ENCODE assay signal across 22 cellular contexts in the genomic region with DNA sequence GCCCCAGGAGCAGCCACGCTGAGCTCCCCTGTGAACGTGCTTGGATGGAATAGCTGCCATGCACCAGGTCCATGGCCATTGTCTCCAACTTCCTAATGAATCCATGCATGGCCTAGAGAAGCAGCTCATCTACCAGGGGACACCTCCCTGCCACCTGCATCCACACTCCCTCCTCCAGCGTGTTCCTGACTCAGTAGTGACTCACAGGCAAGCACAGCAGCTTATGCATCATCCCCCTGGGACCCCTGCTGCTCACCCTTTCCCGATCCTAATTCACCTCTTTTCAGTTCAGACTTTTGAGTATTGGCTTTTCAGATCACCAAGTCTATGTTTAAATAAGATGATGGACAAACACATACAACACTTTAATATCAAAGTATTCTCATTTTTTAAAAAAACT. TPM values are rescaled to one million over a fixed set of nuclear protein-coding genes. Genes with fewer than 3 reads are reported as not detected.
A peak's percentile ranks its signal among the peaks of the same experiment; 100 is the strongest.
DNase-seq lines count a peak whose midpoint lies in the region; ATAC-seq, FAIRE-seq and TF ChIP-seq lines count a peak whose summit lies in the region.
"Had no signal": no experiment of that assay in that cellular context is flagged by ENCODE, and none has a peak within 500 bp of the region (broad histone marks: within the 10 kb centered on the region; RNA-seq: fewer than 3 reads in every experiment).

No MANE protein-coding gene starts in this region.

- H3K4me3 ChIP-seq in H1 (ENCODE audit: extremely low read depth in 1 of 4, insufficient read depth in 2 of 4, low read depth in 3 of 4, low read length in 4 of 4) (no peak overlapping the region), tibial artery (no peak overlapping the region)
- H3K4me3 ChIP-seq: coronary artery, Peyer's patch had no signal

- WGBS in H1 (ENCODE audit: extremely low coverage in 1 of 2, insufficient coverage in 1 of 2, insufficient read length in 1 of 2, insufficient replicate concordance in 2 of 2, low coverage in 1 of 2, low lambda C conversion rate in 2 of 2, missing lambda C conversion rate in 1 of 2), 2 experiments: 64% methylated on average over 4 of the region's 4 CpGs; no CpG with 5 or more reads in 1 of the 2 experiments

- no peaks in the 10 kb centered on the region for H3K4me1 Mint-ChIP-seq in progenitor cell of endocrine pancreas (ENCODE audit: low read depth)
- peaks cover 2% of the 10 kb centered on the region for H3K4me1 Mint-ChIP-seq in T-helper 17 cell

- H3K18ac ChIP-seq in H1 (ENCODE audit: extremely low read depth, low read length): no peak overlapping the region

- 0 out of 2 replicates have a peak overlapping the region, but pooled peaks have one; percentile 40 for H2BK15ac ChIP-seq in H1 (ENCODE audit: low read length)

- no peaks in the 10 kb centered on the region for H3K79me2 ChIP-seq in H1 (ENCODE audit: control insufficient read depth in 1 of 2, insufficient read depth in 2 of 2, low read length in 2 of 2)

- H3K36me3 Mint-ChIP-seq in progenitor cell of endocrine pancreas (ENCODE audit: insufficient read depth) (no peaks in the 10 kb centered on the region), T-helper 17 cell (ENCODE audit: low read depth) (no peaks in the 10 kb centered on the region)
- H3K36me3 Mint-ChIP-seq: type B pancreatic cell had no signal

- H3K27me3 ChIP-seq in H1 (replicated peaks in 1 of 4; ENCODE audit: control insufficient read depth in 3 of 4, extremely low read depth in 1 of 4, insufficient read depth in 3 of 4, low read length in 3 of 4) (peaks cover 2 to 19% (median 18%) of the 10 kb centered on the region in 4 experiments), tibial artery (peaks cover 0 to 28% of the 10 kb centered on the region in 2 donors)

- no peak for TF ChIP-seq POLR2A in H1 (IDR thresholded peaks at IDR 0.05; ENCODE audit: control extremely low read depth in 1 of 2, low read depth in 2 of 2, low read length in 2 of 2)

- H2BK5ac ChIP-seq in H1 (ENCODE audit: low read depth, low read length): no peak overlapping the region

- no peaks in the 10 kb centered on the region for H4K20me1 ChIP-seq in H1 (replicated peaks in 1 of 2; ENCODE audit: control insufficient read depth in 1 of 2, insufficient read depth in 2 of 2, low read length in 2 of 2)

- POLR2A ChIA-PET in H1 (lab: Charles Lee; ENCODE audit: partially characterized antibody): interaction anchor here (0.9 kb wide), 1 partner anchor 9 kb away, joined by 3 read pairs; no protein-coding TSS in a partner anchor

- H3K4me3 Mint-ChIP-seq in progenitor cell of endocrine pancreas (ENCODE audit: low read depth): no peak overlapping the region
- H3K4me3 Mint-ChIP-seq in T-helper 17 cell: no peak overlapping the region
- H3K4me3 Mint-ChIP-seq: type B pancreatic cell had no signal

- H3K9me3 Mint-ChIP-seq in progenitor cell of endocrine pancreas (ENCODE audit: low read depth): peaks cover 12% of the 10 kb centered on the region
- H3K9me3 Mint-ChIP-seq: type B pancreatic cell had no signal

- peaks cover 7% of the 10 kb centered on the region; the same call in 1 of the 2 replicates for H3K23me2 ChIP-seq in H1 (ENCODE audit: low read depth, low read length)

- no peak overlapping the region for H2BK20ac ChIP-seq in H1 (ENCODE audit: low read length)

- H3K9me3 ChIP-seq in H1 (ENCODE audit: insufficient read depth in 2 of 2, low read depth in 1 of 2, low read length in 1 of 2): peaks cover 0 to 4% of the 10 kb centered on the region in 2 experiments; a peak in 2 of 4 replicates
- no peaks in the 10 kb centered on the region for H3K9me3 ChIP-seq in T-helper 17 cell (ENCODE audit: control insufficient read depth, low read length, poor library complexity, severe bottlenecking)
- no peaks in the 10 kb centered on the region for H3K9me3 ChIP-seq in tibial artery
- H3K9me3 ChIP-seq: Peyer's patch had no signal

- no peak for TF ChIP-seq RAD21 in H1 (IDR thresholded peaks at IDR 0.05 in 1 of 2, conservative IDR thresholded peaks at IDR 0.05 in 1 of 2; ENCODE audit: low read depth in 2 of 2, low read length in 2 of 2)

- TF ChIP-seq CTCF in H1 (IDR thresholded peaks at IDR 0.05; ENCODE audit: control extremely low read depth in 1 of 3, insufficient read depth in 1 of 3, low read depth in 1 of 3, low read length in 3 of 3) (no peak), progenitor cell of endocrine pancreas (IDR thresholded peaks at IDR 0.05; ENCODE audit: unreplicated experiment) (no peak), tibial artery (IDR thresholded peaks at IDR 0.05) (no peak)

- peak overlapping the region; percentile 67 for H3K27ac Mint-ChIP-seq in progenitor cell of endocrine pancreas
- H3K27ac Mint-ChIP-seq in T-helper 17 cell: no peak overlapping the region
- H3K27ac Mint-ChIP-seq: type B pancreatic cell had no signal

- H3K23ac ChIP-seq in H1 (ENCODE audit: insufficient read length): no peak overlapping the region

- peak overlapping the region; percentile 62; the same call in 1 of the 2 replicates for H2BK12ac ChIP-seq in H1 (ENCODE audit: low read depth, low read length)

- H3K9ac ChIP-seq in H1 (replicated peaks in 1 of 4; ENCODE audit: extremely low read depth in 1 of 4, low read depth in 3 of 4, low read length in 3 of 4): no peak overlapping the region
- H3K9ac ChIP-seq: KMS-11 had no signal

- no peak overlapping the region for H4K91ac ChIP-seq in H1 (replicated peaks; ENCODE audit: insufficient read length, low read length)

- no peaks in the 10 kb centered on the region for H3K79me1 ChIP-seq in H1 (ENCODE audit: low read depth, low read length)

- peak; percentile 77 for FAIRE-seq in RCC 7860 (lab: Jason Lieb, UNC)
- no peak for FAIRE-seq in H1 (lab: Jason Lieb, UNC)
- FAIRE-seq: G401.6, TTC549 had no signal

- ATAC-seq in T-helper 17 cell: no peak
- ATAC-seq: left ventricle myocardium superior; right cardiac atrium; stimulated activated naive CD8-positive, alpha-beta T cell treated with anti-CD3 and anti-CD28 coated beads, Interleukin-15, Interleukin-2, amounts not matched to agents 100 U/mL and 50 U/mL, for 24 hours had no signal

- DNase-seq in GM03348 (ENCODE audit: low spot score) (peak; percentile 6), RCC 7860 (ENCODE audit: low spot score) (peak; percentile 81), H1 (ENCODE audit: low read depth in 1 of 2, low spot score in 2 of 2) (peak in 1 of 2 experiments; percentile 21), progenitor cell of endocrine pancreas (ENCODE audit: low spot score, unreplicated experiment) (no peak), NCI-H187 treated with DMSO at 0.1 percent for 48 hours (lab: John Stamatoyannopoulos, UW) (no peak), T-helper 17 cell (no peak), tibial artery (no peak)
- no peak for DNase-seq in activated CD4-positive, alpha-beta T cell treated with anti-CD3 and anti-CD28 coated beads for 48 hours
- DNase-seq: activated CD4-positive, alpha-beta T cell treated with anti-CD3 and anti-CD28 coated beads for 4 hours; activated CD8-positive, alpha-beta memory T cell treated with anti-CD3 and anti-CD28 coated beads, Interleukin-2, amount 50 U/mL, for 4 hours; Calu3; foreskin fibroblast; left ventricle myocardium superior; NCI-H2227 treated with DMSO at 0.1 percent for 48 hours; Peyer's patch; right cardiac atrium; stimulated activated naive CD8-positive, alpha-beta T cell treated with anti-CD3 and anti-CD28 coated beads, Interleukin-15, Interleukin-2, amounts not matched to agents 100 U/mL and 50 U/mL, for 24 hours had no signal

- no peak overlapping the region for H4K8ac ChIP-seq in H1 (ENCODE audit: extremely low read depth, insufficient read depth, low read length)

- no peak overlapping the region for H3K14ac ChIP-seq in H1 (ENCODE audit: insufficient read length)

- H2BK120ac ChIP-seq in H1 (replicated peaks; ENCODE audit: low read depth, low read length): no peak overlapping the region

- H3K36me3 ChIP-seq in H1 (ENCODE audit: control insufficient read depth in 2 of 4, insufficient read depth in 4 of 4, low read length in 3 of 4) (no peaks in the 10 kb centered on the region), tibial artery (no peaks in the 10 kb centered on the region)
- H3K36me3 ChIP-seq: Peyer's patch had no signal

- H3K27ac ChIP-seq in H1 (ENCODE audit: low read depth, low read length) (no peak overlapping the region), tibial artery (no peak overlapping the region)
- H3K27ac ChIP-seq: coronary artery, KMS-11, Peyer's patch had no signal

- H3K4me2 ChIP-seq in H1 (ENCODE audit: insufficient read depth in 1 of 2, low read depth in 2 of 2, low read length in 2 of 2): no peak overlapping the region
- H3K4me2 ChIP-seq: KMS-11 had no signal

- no peak overlapping the region for H4K5ac ChIP-seq in H1 (ENCODE audit: insufficient read length, low read depth, low read length)

- intact Hi-C loops in tibial artery (cut with DNase I; ENCODE audit: low total_unique reads): no loop called here

- CTCF ChIA-PET in H1 (lab: Charles Lee; ENCODE audit: partially characterized antibody): interaction anchor here (0.6 to 23.8 kb wide), 7 partner anchors 10 to 362 kb away, joined by 3 to 874 read pairs (median 5); no protein-coding TSS in a partner anchor

- H2AK5ac ChIP-seq in H1 (ENCODE audit: low read depth, low read length): no peak overlapping the region

- no peak overlapping the region for H2AFZ ChIP-seq in H1 (ENCODE audit: low read length)

- H3K4me1 ChIP-seq in H1 (replicated peaks in 1 of 4; ENCODE audit: control insufficient read depth in 3 of 4, insufficient read depth in 4 of 4, low read length in 3 of 4) (peaks cover 0 to 4% (median 2%) of the 10 kb centered on the region in 4 experiments; a peak in 4 of 7 replicates), tibial artery (peaks cover 0 to 9% (median 7%) of the 10 kb centered on the region in 4 donors)

- no peak overlapping the region for H3K4ac ChIP-seq in H1 (replicated peaks; ENCODE audit: insufficient read length, low read depth, low read length)

- H3K56ac ChIP-seq in H1 (replicated peaks; ENCODE audit: insufficient read length, low read depth, low read length): no peak overlapping the region

- H3K27me3 Mint-ChIP-seq in progenitor cell of endocrine pancreas (peaks cover 59% of the 10 kb centered on the region), T-helper 17 cell (peaks cover 45% of the 10 kb centered on the region)

- TF ChIP-seq EP300 in H1 (IDR thresholded peaks at IDR 0.05; ENCODE audit: borderline replicate concordance in 1 of 2, low read depth in 2 of 2, low read length in 2 of 2): no peak

RNA-seq across cellular contexts. Expression of a gene that starts 39.9 kb away (rescaled TPM):
- total RNA-seq in H1 (2021; fragmentation: NEBNext Ultra II Directional; extraction: Animal tissue kit (Norgen Biotek cat#: 25700)): 21.1 and 24.5 TPM in 2 replicates
- polyA plus RNA-seq in H1 (2011; rRNA removed): 18.4 and 23.6 TPM in 2 replicates
- polyA plus RNA-seq in H1 (2011; cell fraction: cytosol; rRNA removed): 28.9 TPM
- 12.7 TPM for polyA plus RNA-seq in H1 (2011; cell fraction: nucleus; rRNA removed)
- 14.6 to 18.9 TPM (median 17.2 TPM) in 4 replicates for polyA plus RNA-seq in H1 (2012, experiment 1 of 2)
- 4.8 TPM for polyA plus RNA-seq in H1 (2012, experiment 2 of 2)
- polyA plus RNA-seq in H1 (2013, experiment 1 of 2): 11.3 TPM
- polyA plus RNA-seq in H1 (2013, experiment 2 of 2): 11.0 TPM
- polyA minus RNA-seq in H1 (2011; rRNA and poly(A)+ RNA removed): 26.9 and 33.2 TPM in 2 replicates
- 15.9 TPM for polyA minus RNA-seq in H1 (2011; cell fraction: cytosol; rRNA and poly(A)+ RNA removed)
- polyA minus RNA-seq in H1 (2011; cell fraction: nucleus; rRNA and poly(A)+ RNA removed): 13.5 TPM
- 18.0 and 21.5 TPM in 2 replicates for total RNA-seq in progenitor cell of endocrine pancreas
- total RNA-seq in T-helper 17 cell: 10 to 100 TPM; 12.0 to 13.1 TPM

RNA-seq across cellular contexts. Expression of a gene that starts 59.4 kb away (rescaled TPM):
- total RNA-seq in H1 (2021; fragmentation: NEBNext Ultra II Directional; extraction: Animal tissue kit (Norgen Biotek cat#: 25700)): 0.86 and 1.5 TPM in 2 replicates
- polyA plus RNA-seq in H1 (2011; rRNA removed): 0.55 and 0.85 TPM in 2 replicates
- polyA plus RNA-seq in H1 (2011; cell fraction: cytosol; rRNA removed): 0.79 TPM
- polyA plus RNA-seq in H1 (2011; cell fraction: nucleus; rRNA removed): 1.1 TPM
- 0.46 to 1.4 TPM (median 0.49 TPM) in 4 replicates for polyA plus RNA-seq in H1 (2012, experiment 1 of 2)
- polyA plus RNA-seq in H1 (2012, experiment 2 of 2): 0.05 TPM
- polyA plus RNA-seq in H1 (2013, experiment 1 of 2): 0.57 TPM
- 0.40 TPM for polyA plus RNA-seq in H1 (2013, experiment 2 of 2)
- polyA minus RNA-seq in H1 (2011; rRNA and poly(A)+ RNA removed): 2.4 and 3.9 TPM in 2 replicates
- 0.29 TPM for polyA minus RNA-seq in H1 (2011; cell fraction: cytosol; rRNA and poly(A)+ RNA removed)
- 3.4 TPM for polyA minus RNA-seq in H1 (2011; cell fraction: nucleus; rRNA and poly(A)+ RNA removed)
- total RNA-seq in progenitor cell of endocrine pancreas (1.4 and 1.7 TPM in 2 replicates), T-helper 17 cell (under 1 TPM; 0.20 to 0.34 TPM)

Comparison
In these comparisons a context has a peak if more than half of its experiments do, and no peak if none do; other contexts are left out.
1. DNase-seq: peak in GM03348 (single experiment) and RCC 7860 (single experiment); none in progenitor cell of endocrine pancreas (single experiment), activated CD4-positive, alpha-beta T cell treated with anti-CD3 and anti-CD28 coated beads for 48 hours (single experiment), NCI-H187 treated with DMSO at 0.1 percent for 48 hours (single experiment), T-helper 17 cell (0 of 3) and tibial artery (0 of 2).